Comparison of ENCODE assay signal across 1 cellular context in genomic region chr1:6033124-6033523, GRCh38.
TF ChIP-seq lines count a peak whose summit lies in the region.

No MANE protein-coding gene starts in this region.

TF ChIP-seq in HepG2, 621 proteins besides CTCF, POLR2A, EP300 and RAD21:
- no peak for TF ChIP-seq GTF3A (CRISPR knock-in tag; conservative IDR thresholded peaks at IDR 0.05)
- no peak for TF ChIP-seq ZNF644 (CRISPR knock-in tag; IDR thresholded peaks at IDR 0.05; ENCODE audit: low read depth)
- no peak for TF ChIP-seq POLR2G (IDR thresholded peaks at IDR 0.05; ENCODE audit: low read depth, low read length)
- TF ChIP-seq ZNF570 (CRISPR knock-in tag; IDR thresholded peaks at IDR 0.05; ENCODE audit: borderline replicate concordance): no peak
- no peak for TF ChIP-seq ZFP1 (CRISPR knock-in tag; IDR thresholded peaks at IDR 0.05)
- TF ChIP-seq, protein P1, sequence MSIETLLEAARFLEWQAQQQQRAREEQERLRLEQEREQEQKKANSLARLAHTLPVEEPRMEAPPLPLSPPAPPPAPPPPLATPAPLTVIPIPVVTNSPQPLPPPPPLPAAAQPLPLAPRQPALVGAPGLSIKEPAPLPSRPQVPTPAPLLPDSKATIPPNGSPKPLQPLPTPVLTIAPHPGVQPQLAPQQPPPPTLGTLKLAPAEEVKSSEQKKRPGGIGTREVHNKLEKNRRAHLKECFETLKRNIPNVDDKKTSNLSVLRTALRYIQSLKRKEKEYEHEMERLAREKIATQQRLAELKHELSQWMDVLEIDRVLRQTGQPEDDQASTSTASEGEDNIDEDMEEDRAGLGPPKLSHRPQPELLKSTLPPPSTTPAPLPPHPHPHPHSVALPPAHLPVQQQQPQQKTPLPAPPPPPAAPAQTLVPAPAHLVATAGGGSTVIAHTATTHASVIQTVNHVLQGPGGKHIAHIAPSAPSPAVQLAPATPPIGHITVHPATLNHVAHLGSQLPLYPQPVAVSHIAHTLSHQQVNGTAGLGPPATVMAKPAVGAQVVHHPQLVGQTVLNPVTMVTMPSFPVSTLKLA (IDR thresholded peaks at IDR 0.05): peak; percentile 90
- TF ChIP-seq ZNF660 (CRISPR knock-in tag; IDR thresholded peaks at IDR 0.05; ENCODE audit: borderline replicate concordance, low read depth): no peak
- TF ChIP-seq SUZ12 (IDR thresholded peaks at IDR 0.05; ENCODE audit: low read depth, low read length): no peak
- TF ChIP-seq NBN (conservative IDR thresholded peaks at IDR 0.05): 0 out of 2 replicates have a peak, but pooled peaks have one; percentile 56
- TF ChIP-seq ZNF282 (IDR thresholded peaks at IDR 0.05; ENCODE audit: partially characterized antibody): peak; percentile 59
- no peak for TF ChIP-seq ZSCAN30 (CRISPR knock-in tag; IDR thresholded peaks at IDR 0.05)
- no peak for TF ChIP-seq TFDP1 (CRISPR knock-in tag; IDR thresholded peaks at IDR 0.05; ENCODE audit: borderline replicate concordance)
- no peak for TF ChIP-seq ZNF30 (CRISPR knock-in tag; IDR thresholded peaks at IDR 0.05)
- no peak for TF ChIP-seq MXI1 (IDR thresholded peaks at IDR 0.05; ENCODE audit: borderline replicate concordance, low read depth, low read length)
- TF ChIP-seq, protein P2, sequence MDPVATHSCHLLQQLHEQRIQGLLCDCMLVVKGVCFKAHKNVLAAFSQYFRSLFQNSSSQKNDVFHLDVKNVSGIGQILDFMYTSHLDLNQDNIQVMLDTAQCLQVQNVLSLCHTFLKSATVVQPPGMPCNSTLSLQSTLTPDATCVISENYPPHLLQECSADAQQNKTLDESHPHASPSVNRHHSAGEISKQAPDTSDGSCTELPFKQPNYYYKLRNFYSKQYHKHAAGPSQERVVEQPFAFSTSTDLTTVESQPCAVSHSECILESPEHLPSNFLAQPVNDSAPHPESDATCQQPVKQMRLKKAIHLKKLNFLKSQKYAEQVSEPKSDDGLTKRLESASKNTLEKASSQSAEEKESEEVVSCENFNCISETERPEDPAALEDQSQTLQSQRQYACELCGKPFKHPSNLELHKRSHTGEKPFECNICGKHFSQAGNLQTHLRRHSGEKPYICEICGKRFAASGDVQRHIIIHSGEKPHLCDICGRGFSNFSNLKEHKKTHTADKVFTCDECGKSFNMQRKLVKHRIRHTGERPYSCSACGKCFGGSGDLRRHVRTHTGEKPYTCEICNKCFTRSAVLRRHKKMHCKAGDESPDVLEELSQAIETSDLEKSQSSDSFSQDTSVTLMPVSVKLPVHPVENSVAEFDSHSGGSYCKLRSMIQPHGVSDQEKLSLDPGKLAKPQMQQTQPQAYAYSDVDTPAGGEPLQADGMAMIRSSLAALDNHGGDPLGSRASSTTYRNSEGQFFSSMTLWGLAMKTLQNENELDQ (CRISPR knock-in tag; IDR thresholded peaks at IDR 0.05; ENCODE audit: borderline replicate concordance): no peak
- no peak for TF ChIP-seq ZBTB42 (CRISPR knock-in tag; IDR thresholded peaks at IDR 0.05)
- no peak for TF ChIP-seq IRF2 (CRISPR knock-in tag; IDR thresholded peaks at IDR 0.05)
- no peak for TF ChIP-seq HCFC1 (IDR thresholded peaks at IDR 0.05; ENCODE audit: low read depth, low read length)
